ENCODE assay signal across 24 cellular contexts in the genomic region with DNA sequence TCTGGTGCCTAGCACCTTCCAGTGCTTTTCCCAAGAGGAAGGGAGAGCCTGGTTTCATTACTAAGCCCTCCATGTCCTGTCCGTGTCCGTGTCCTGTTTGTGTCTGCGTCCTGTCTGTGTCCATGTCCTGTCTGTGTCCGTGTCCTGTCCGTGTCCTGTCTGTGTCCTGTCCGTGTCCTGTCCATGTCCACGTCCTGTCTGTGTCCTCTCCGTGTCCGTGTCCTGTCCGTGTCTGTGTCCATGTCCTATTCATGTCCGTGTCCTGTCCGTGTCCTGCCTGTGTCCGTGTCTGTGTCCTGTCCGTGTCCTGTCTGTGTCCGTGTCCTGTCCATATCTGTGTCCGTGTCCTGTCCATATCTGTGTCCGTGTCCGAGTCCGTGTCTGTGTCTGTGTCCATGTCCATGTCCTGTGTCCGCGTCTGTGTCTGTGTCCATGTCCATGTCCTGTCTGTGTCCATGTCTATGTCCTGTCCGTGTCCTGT. TPM values are rescaled to one million over a fixed set of nuclear protein-coding genes. Genes with fewer than 3 reads are reported as not detected.
DNase-seq lines count a peak whose midpoint lies in the region; ATAC-seq and TF ChIP-seq lines count a peak whose summit lies in the region.
"Had no signal": no experiment of that assay in that cellular context is flagged by ENCODE, and none has a peak within 500 bp of the region (broad histone marks: within the 10 kb centered on the region; RNA-seq: fewer than 3 reads in every experiment).

No MANE protein-coding gene starts in this region.

- H3K27me3 Mint-ChIP-seq in T-helper 17 cell, result peaks cover 17% of the 10 kb centered on the region
- H3K27me3 Mint-ChIP-seq: activated CD4-positive, alpha-beta T cell treated with anti-CD3 and anti-CD28 coated beads, Interleukin-2, amount 10 ng/mL, durations not matched to agents 7 days and 5 days had no signal

- no peaks in the 10 kb centered on the region for H3K36me3 ChIP-seq in right atrium auricular region
- no peaks in the 10 kb centered on the region for H3K36me3 ChIP-seq in mucosa of descending colon (ENCODE audit: low read depth)
- H3K36me3 ChIP-seq: stomach, upper lobe of left lung had no signal

- H3K27ac ChIP-seq in right atrium auricular region, result no peak overlapping the region
- no peak overlapping the region for H3K27ac ChIP-seq in dorsolateral prefrontal cortex
- H3K27ac ChIP-seq: GM23248, stomach, upper lobe of left lung had no signal

- DNase-seq in left cardiac atrium, result peak; percentile 9
- no peak for DNase-seq in right atrium auricular region (ENCODE audit: low spot score)
- peak in 7 of 10 donors; percentile 4 to 35 (median 22) for DNase-seq in dorsolateral prefrontal cortex
- peak in 2 of 3 donors; percentile 4 to 29 for DNase-seq in mucosa of descending colon
- no peak for DNase-seq in T-helper 17 cell
- no peak for DNase-seq in inferior parietal cortex (ENCODE audit: extremely low spot score)
- DNase-seq in stimulated activated CD4-positive, alpha-beta T cell treated with anti-CD3 and anti-CD28 coated beads, Interleukin-2, amount 100 ng/mL, for 48 hours, result no peak
- DNase-seq: activated CD4-positive, alpha-beta T cell treated with anti-CD3 and anti-CD28 coated beads, Interleukin-2, amount 10 ng/mL, durations not matched to agents 7 days and 5 days; central memory CD4-positive, alpha-beta T cell; EL; GM23248; mammary epithelial cell; NCI-H1092; NCI-H2029 treated with DMSO at 0.1 percent for 48 hours; NCI-H226; NCI-H774; occipital lobe; SIG-M5; stomach had no signal

- H3K36me3 Mint-ChIP-seq in T-helper 17 cell (ENCODE audit: low read depth), result no peaks in the 10 kb centered on the region

- H3K27ac Mint-ChIP-seq in T-helper 17 cell, result no peak overlapping the region
- H3K27ac Mint-ChIP-seq: activated CD4-positive, alpha-beta T cell treated with anti-CD3 and anti-CD28 coated beads, Interleukin-2, amount 10 ng/mL, durations not matched to agents 7 days and 5 days had no signal

- no peak overlapping the region for H3K4me3 Mint-ChIP-seq in T-helper 17 cell
- H3K4me3 Mint-ChIP-seq: activated CD4-positive, alpha-beta T cell treated with anti-CD3 and anti-CD28 coated beads, Interleukin-2, amount 10 ng/mL, durations not matched to agents 7 days and 5 days had no signal

- ATAC-seq in left cardiac atrium (no peak), mucosa of descending colon (no peak), T-helper 17 cell (no peak)
- ATAC-seq: esophagus mucosa had no signal

- no peak for TF ChIP-seq CTCF in right atrium auricular region (IDR thresholded peaks at IDR 0.05)
- no peak for TF ChIP-seq CTCF in dorsolateral prefrontal cortex (IDR thresholded peaks at IDR 0.05 in 54 of 56, conservative IDR thresholded peaks at IDR 0.05 in 2 of 56; ENCODE audit: low read depth in 1 of 56, partially characterized antibody in 56 of 56)
- no peak for TF ChIP-seq CTCF in mucosa of descending colon (IDR thresholded peaks at IDR 0.05)

- intact Hi-C loops in left cardiac atrium (cut with DNase I), result no loop called here
- intact Hi-C loops in dorsolateral prefrontal cortex (cut with DNase I), result no loop called here
- intact Hi-C loops in mucosa of descending colon (cut with DNase I, micrococcal nuclease), result no loop called here

- no peaks in the 10 kb centered on the region for H3K9me3 ChIP-seq in right atrium auricular region
- no peaks in the 10 kb centered on the region for H3K9me3 ChIP-seq in mucosa of descending colon
- H3K9me3 ChIP-seq in T-helper 17 cell (ENCODE audit: control insufficient read depth, low read length, poor library complexity, severe bottlenecking), result no peaks in the 10 kb centered on the region
- H3K9me3 ChIP-seq: stomach, upper lobe of left lung had no signal

- H3K27me3 ChIP-seq in right atrium auricular region, result peaks cover 0 to 4% of the 10 kb centered on the region in 2 donors
- peaks cover 0 to 62% (median 6%) of the 10 kb centered on the region in 45 donors for H3K27me3 ChIP-seq in dorsolateral prefrontal cortex

- H3K4me3 ChIP-seq in right atrium auricular region, result no peak overlapping the region
- no peak overlapping the region for H3K4me3 ChIP-seq in dorsolateral prefrontal cortex
- H3K4me3 ChIP-seq in mucosa of descending colon, result no peak overlapping the region
- H3K4me3 ChIP-seq: GM23248, stomach, upper lobe of left lung had no signal

- no peaks in the 10 kb centered on the region for H3K4me1 Mint-ChIP-seq in T-helper 17 cell
- H3K4me1 Mint-ChIP-seq: activated CD4-positive, alpha-beta T cell treated with anti-CD3 and anti-CD28 coated beads, Interleukin-2, amount 10 ng/mL, durations not matched to agents 7 days and 5 days had no signal

- peaks cover 0 to 7% of the 10 kb centered on the region in 2 donors for H3K4me1 ChIP-seq in right atrium auricular region
- no peaks in the 10 kb centered on the region for H3K4me1 ChIP-seq in mucosa of descending colon (ENCODE audit: low read depth)

RNA-seq across cellular contexts. Expression of gene BHLHE23, which starts 54.3 kb away (rescaled TPM):
- total RNA-seq in left cardiac atrium (not detected), right atrium auricular region (not detected), dorsolateral prefrontal cortex (not detected), mucosa of descending colon (not detected), T-helper 17 cell (not detected)
- total RNA-seq: activated CD4-positive, alpha-beta T cell treated with anti-CD3 and anti-CD28 coated beads, Interleukin-2, amount 10 ng/mL, durations not matched to agents 7 days and 5 days; esophagus mucosa; GM23248; mammary epithelial cell; occipital lobe; OCI-LY7; renal cortical epithelial cell; T-helper 1 cell treated with Interleukin-12 subunit alpha and Interleukin-12 subunit beta and Interleukin-4 antibody, amounts not matched to agents 30 ng/mL and 1 ng/mL, for 36 hours; upper lobe of left lung had no signal

Comparison
In these comparisons a context has a peak if more than half of its experiments do, and no peak if none do; other contexts are left out.
1. DNase-seq: peak in left cardiac atrium (single experiment), dorsolateral prefrontal cortex (7 of 10) and mucosa of descending colon (2 of 3); none in right atrium auricular region (single experiment), T-helper 17 cell (0 of 3), inferior parietal cortex (single experiment) and stimulated activated CD4-positive, alpha-beta T cell treated with anti-CD3 and anti-CD28 coated beads, Interleukin-2, amount 100 ng/mL, for 48 hours (0 of 2).